ENCODE assay signal across 9 cellular contexts in genomic region chr7:125670926-125671572, GRCh38.
DNase-seq lines count a peak whose midpoint lies in the region; ATAC-seq and TF ChIP-seq lines count a peak whose summit lies in the region.
"Had no signal": no experiment of that assay in that cellular context is flagged by ENCODE, and none has a peak within 500 bp of the region (broad histone marks: within the 10 kb centered on the region; RNA-seq: fewer than 3 reads in every experiment).

No MANE protein-coding gene starts in this region.

- TF ChIP-seq CTCF in HFFc6 (IDR thresholded peaks at IDR 0.05) (peak; percentile 66), lower leg skin (IDR thresholded peaks at IDR 0.05) (no peak)

- H3K27ac Mint-ChIP-seq in HFFc6: no peak overlapping the region
- H3K27ac Mint-ChIP-seq in activated naive CD8-positive, alpha-beta T cell treated with anti-CD3 and anti-CD28 coated beads for 36 hours: no peak overlapping the region
- H3K27ac Mint-ChIP-seq: activated naive CD8-positive, alpha-beta T cell had no signal

- H3K4me1 Mint-ChIP-seq in HFFc6 (ENCODE audit: low read depth): no peaks in the 10 kb centered on the region
- H3K4me1 Mint-ChIP-seq in activated naive CD8-positive, alpha-beta T cell treated with anti-CD3 and anti-CD28 coated beads for 36 hours: no peaks in the 10 kb centered on the region

- ATAC-seq in HG03521 (IDR thresholded peaks at IDR 0.05; ENCODE audit: unreplicated experiment): no peak
- no peak for ATAC-seq in GM18520 (IDR thresholded peaks at IDR 0.05; ENCODE audit: unreplicated experiment)

- no peaks in the 10 kb centered on the region for H3K27me3 Mint-ChIP-seq in HFFc6 (ENCODE audit: insufficient read depth)
- no peaks in the 10 kb centered on the region for H3K27me3 Mint-ChIP-seq in activated naive CD8-positive, alpha-beta T cell treated with anti-CD3 and anti-CD28 coated beads for 36 hours
- H3K27me3 Mint-ChIP-seq: activated naive CD8-positive, alpha-beta T cell had no signal

- H3K36me3 Mint-ChIP-seq in HFFc6 (ENCODE audit: low read depth): no peaks in the 10 kb centered on the region
- no peaks in the 10 kb centered on the region for H3K36me3 Mint-ChIP-seq in activated naive CD8-positive, alpha-beta T cell treated with anti-CD3 and anti-CD28 coated beads for 36 hours
- H3K36me3 Mint-ChIP-seq: activated naive CD8-positive, alpha-beta T cell had no signal

- intact Hi-C loops in lower leg skin (cut with DNase I; ENCODE audit: low total_unique reads): no loop called here

- WGBS in lower leg skin, 2 donors: 76 to 95% methylated on average over 1 of the region's 1 CpG

- peak; percentile 24 for DNase-seq in COR-L47 (lab: John Stamatoyannopoulos, UW)
- no peak for DNase-seq in HFFc6
- peak; percentile 22 for DNase-seq in SW480 (ENCODE audit: low spot score)
- peak; percentile 61 for DNase-seq in left kidney (ENCODE audit: low read depth, low spot score)
- no peak for DNase-seq in lower leg skin (ENCODE audit: low spot score in 2 of 2)
- no peak for DNase-seq in activated naive CD8-positive, alpha-beta T cell treated with anti-CD3 and anti-CD28 coated beads for 36 hours

- H3K9me3 Mint-ChIP-seq in HFFc6: peaks cover 10% of the 10 kb centered on the region
- H3K9me3 Mint-ChIP-seq in activated naive CD8-positive, alpha-beta T cell treated with anti-CD3 and anti-CD28 coated beads for 36 hours: no peaks in the 10 kb centered on the region

- no peak overlapping the region for H3K4me3 ChIP-seq in lower leg skin (ENCODE audit: low read depth, poor library complexity, severe bottlenecking)

- no peak for TF ChIP-seq POLR2A in lower leg skin (IDR thresholded peaks at IDR 0.05)

- H3K4me3 Mint-ChIP-seq in HFFc6: no peak overlapping the region
- no peak overlapping the region for H3K4me3 Mint-ChIP-seq in activated naive CD8-positive, alpha-beta T cell treated with anti-CD3 and anti-CD28 coated beads for 36 hours
- H3K4me3 Mint-ChIP-seq: activated naive CD8-positive, alpha-beta T cell had no signal

Comparison
In these comparisons a context has a peak if more than half of its experiments do, and no peak if none do; other contexts are left out.
1. DNase-seq: peak in COR-L47 (single experiment), SW480 (single experiment) and left kidney (single experiment); none in HFFc6 (single experiment), lower leg skin (0 of 2) and activated naive CD8-positive, alpha-beta T cell treated with anti-CD3 and anti-CD28 coated beads for 36 hours (single experiment).